In the genomic region with DNA sequence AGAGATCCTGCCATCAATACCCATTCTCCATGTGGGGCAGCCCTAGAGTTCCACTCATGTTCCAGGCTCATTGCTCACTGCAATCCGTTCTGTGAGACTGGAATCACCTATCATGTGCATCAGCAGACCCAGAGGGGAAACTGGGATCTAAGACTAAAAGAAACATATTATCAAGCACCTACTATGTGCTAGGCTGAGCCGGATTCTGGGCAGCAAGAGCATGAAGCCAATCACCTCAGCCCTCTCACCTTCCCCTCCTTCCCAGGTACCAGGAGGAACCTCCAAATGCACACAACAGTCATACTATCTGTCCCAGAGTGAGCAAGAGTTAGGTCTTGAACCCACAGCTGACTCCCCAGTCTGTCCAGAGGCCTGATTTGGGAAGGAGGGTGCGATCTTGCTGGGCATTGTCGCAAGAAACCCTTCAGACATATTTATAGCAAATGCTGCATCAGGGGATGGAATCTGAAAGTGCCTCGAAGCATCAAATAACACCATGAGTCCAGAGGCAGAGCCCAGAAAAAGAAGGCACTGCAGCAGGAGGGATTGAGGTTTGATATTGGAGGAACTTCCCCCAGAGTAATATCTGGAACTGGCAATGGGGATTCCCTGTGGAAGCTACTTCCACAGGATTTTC, we compare ENCODE assay signal across 1 cellular context.
TF ChIP-seq lines count a peak whose summit lies in the region.

No MANE protein-coding gene starts in this region.

TF ChIP-seq in IMR-90, 13 proteins besides CTCF, POLR2A, EP300 and RAD21:
- TF ChIP-seq CEBPB (IDR thresholded peaks at IDR 0.05; ENCODE audit: low read depth, low read length) (no peak), BHLHE40 (IDR thresholded peaks at IDR 0.05; ENCODE audit: low read depth, low read length) (no peak), MAFK (IDR thresholded peaks at IDR 0.05; ENCODE audit: low read depth, low read length) (no peak), RCOR1 (IDR thresholded peaks at IDR 0.05; ENCODE audit: insufficient replicate concordance, low read length) (peak; percentile 7), CHD1 (IDR thresholded peaks at IDR 0.05; ENCODE audit: low read depth, low read length) (no peak), FOS (IDR thresholded peaks at IDR 0.05; ENCODE audit: low read depth, low read length) (no peak)
- TF ChIP-seq, protein P1, sequence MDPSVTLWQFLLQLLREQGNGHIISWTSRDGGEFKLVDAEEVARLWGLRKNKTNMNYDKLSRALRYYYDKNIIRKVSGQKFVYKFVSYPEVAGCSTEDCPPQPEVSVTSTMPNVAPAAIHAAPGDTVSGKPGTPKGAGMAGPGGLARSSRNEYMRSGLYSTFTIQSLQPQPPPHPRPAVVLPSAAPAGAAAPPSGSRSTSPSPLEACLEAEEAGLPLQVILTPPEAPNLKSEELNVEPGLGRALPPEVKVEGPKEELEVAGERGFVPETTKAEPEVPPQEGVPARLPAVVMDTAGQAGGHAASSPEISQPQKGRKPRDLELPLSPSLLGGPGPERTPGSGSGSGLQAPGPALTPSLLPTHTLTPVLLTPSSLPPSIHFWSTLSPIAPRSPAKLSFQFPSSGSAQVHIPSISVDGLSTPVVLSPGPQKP (IDR thresholded peaks at IDR 0.05; ENCODE audit: borderline replicate concordance, low read depth, low read length) = no peak
TF ChIP-seq in IMR-90: peak in this region for 1.
